8 cellular contexts compared by ENCODE assay signal in the genomic region with DNA sequence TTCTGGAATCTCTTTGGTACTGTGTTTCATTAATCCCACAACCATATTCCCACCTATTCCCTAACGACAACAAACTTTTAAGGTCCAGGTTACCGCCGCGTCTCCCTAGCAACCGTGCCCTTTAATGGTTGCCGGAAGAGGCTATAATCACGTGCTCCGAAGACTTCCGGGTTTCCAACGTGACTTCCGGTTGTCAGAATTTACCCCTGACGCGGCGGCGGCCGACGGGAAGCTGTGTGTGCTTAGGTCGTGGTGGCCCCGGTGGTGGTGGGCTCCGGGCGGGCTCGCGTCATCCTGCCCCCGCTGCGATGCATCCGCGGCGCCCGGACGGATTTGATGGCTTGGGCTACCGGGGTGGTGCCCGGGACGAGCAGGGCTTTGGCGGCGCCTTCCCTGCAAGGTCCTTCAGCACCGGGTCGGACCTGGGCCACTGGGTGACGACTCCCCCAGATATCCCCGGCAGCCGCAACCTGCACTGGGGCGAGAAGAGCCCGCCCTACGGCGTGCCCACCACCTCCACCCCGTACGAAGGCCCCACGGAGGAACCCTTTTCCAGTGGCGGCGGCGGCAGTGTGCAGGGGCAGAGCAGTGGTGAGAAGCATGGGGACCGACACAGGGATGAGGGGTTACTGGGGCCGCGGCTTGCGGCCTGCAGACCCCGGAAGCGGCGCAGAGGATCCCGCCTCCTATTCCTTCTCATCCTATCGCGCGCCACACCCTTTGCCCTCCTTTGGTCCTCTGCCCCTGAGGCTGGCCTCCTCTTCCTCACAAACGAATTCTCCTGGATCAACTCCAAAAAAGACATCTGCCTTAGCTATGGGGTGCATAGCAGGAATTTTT. TPM values are rescaled to one million over a fixed set of nuclear protein-coding genes. Genes with fewer than 3 reads are reported as not detected.
DNase-seq lines count a peak whose midpoint lies in the region; ATAC-seq and TF ChIP-seq lines count a peak whose summit lies in the region.

A gene (plus strand): TSS at position 196 of the 840 bp plus-strand sequence. CDS start 113 bp downstream, at position 309.

- peak within 1 kb of the TSS; percentile 79 for H3K27ac ChIP-seq in DND-41 (ENCODE audit: low read length)
- H3K27ac ChIP-seq in Karpas-422 (ENCODE audit: low read length), result peak within 1 kb of the TSS; percentile 63
- H3K27ac ChIP-seq in RWPE1, result peak within 1 kb of the TSS; percentile 87

- H3K9ac ChIP-seq in DND-41 (ENCODE audit: low read depth, low read length) (peak within 1 kb of the TSS; percentile 86), Karpas-422 (ENCODE audit: low read length) (peak within 1 kb of the TSS; percentile 98)

- DNase-seq in DND-41 (peak; percentile 90), Karpas-422 (peak; percentile 95), RWPE1 (ENCODE audit: low spot score) (peak; percentile 92), fibroblast of peridontal ligament (ENCODE audit: extremely low read depth) (peak; percentile 88), natural killer cell (peak; percentile 84)
- peak; percentile 86 for DNase-seq in activated T-helper 2 cell treated with anti-CD3 and anti-CD28 coated beads, Interferon-gamma antibody, Interleukin-2, Interleukin-4, amounts not matched to agents 10 μg/mL and 5 μg/mL and 100 μg/mL, durations not matched to agents 14 hours and 24 hours and 36 hours (ENCODE audit: low spot score)
- peak; percentile 87 for DNase-seq in stimulated activated naive CD8-positive, alpha-beta T cell treated with anti-CD3 and anti-CD28 coated beads, Interleukin-15, Interleukin-2, amounts not matched to agents 100 U/mL and 50 U/mL, for 24 hours

- peaks cover 7% of the 10 kb centered on the region; the same call in 1 of the 2 replicates for H3K36me3 ChIP-seq in DND-41 (ENCODE audit: insufficient read depth, low read length)
- peaks cover 9% of the 10 kb centered on the region; the same call in 1 of the 2 replicates for H3K36me3 ChIP-seq in Karpas-422 (ENCODE audit: insufficient read depth, low read length)

- CTCF ChIA-PET in RWPE1 (lab: Yijun Ruan, JAX), result interaction anchor here (0.6 to 0.7 kb wide), 3 partner anchors 9 to 326 kb away, joined by 3 to 4 read pairs (median 3); no protein-coding TSS in a partner anchor

- peak within 1 kb of the TSS; percentile 97 for H2AFZ ChIP-seq in DND-41 (ENCODE audit: low read depth, low read length)
- H2AFZ ChIP-seq in Karpas-422 (ENCODE audit: low read length), result peak within 1 kb of the TSS; percentile 89

- intact Hi-C loops in activated T-helper 2 cell treated with anti-CD3 and anti-CD28 coated beads, Interferon-gamma antibody, Interleukin-2, Interleukin-4, amounts not matched to agents 10 μg/mL and 5 μg/mL and 100 μg/mL, durations not matched to agents 14 hours and 24 hours and 36 hours (cut with micrococcal nuclease), result loop anchor here (1.0 to 10.0 kb wide), 6 partner anchors 13 to 1047 kb away; a partner anchor contains a TSS
- intact Hi-C loops in natural killer cell (cut with micrococcal nuclease), result loop anchor here (1.0 to 2.0 kb wide), 4 partner anchors 13 to 1330 kb away; a partner anchor contains a TSS

- H3K79me2 ChIP-seq in DND-41 (ENCODE audit: insufficient read depth, low read length) (peaks cover 27% of the 10 kb centered on the region), Karpas-422 (ENCODE audit: low read length) (peaks cover 48% of the 10 kb centered on the region)

- no peaks in the 10 kb centered on the region for H3K9me3 ChIP-seq in DND-41 (ENCODE audit: insufficient read depth, low read length, severe bottlenecking)
- H3K9me3 ChIP-seq in Karpas-422 (ENCODE audit: low read length), result no peaks in the 10 kb centered on the region

- ATAC-seq in DND-41 (ENCODE audit: insufficient read depth, low read depth) (peak; percentile 89), GM21825 (IDR thresholded peaks at IDR 0.05; ENCODE audit: unreplicated experiment) (peak; percentile 97), natural killer cell (peak; percentile 77 to 90 (median 87))
- ATAC-seq in stimulated activated naive CD8-positive, alpha-beta T cell treated with anti-CD3 and anti-CD28 coated beads, Interleukin-15, Interleukin-2, amounts not matched to agents 100 U/mL and 50 U/mL, for 24 hours, result peak; percentile 93

- H3K4me3 Mint-ChIP-seq in activated T-helper 2 cell treated with anti-CD3 and anti-CD28 coated beads, Interferon-gamma antibody, Interleukin-2, Interleukin-4, amounts not matched to agents 10 μg/mL and 5 μg/mL and 100 μg/mL, durations not matched to agents 14 hours and 24 hours and 36 hours (ENCODE audit: low read depth), result peak within 1 kb of the TSS; percentile 97
- H3K4me3 Mint-ChIP-seq in natural killer cell, result peak within 1 kb of the TSS; percentile 97

- TF ChIP-seq CTCF in DND-41 (IDR thresholded peaks at IDR 0.05; ENCODE audit: borderline replicate concordance, extremely low read depth, low read length, poor library complexity, severe bottlenecking), result no peak
- TF ChIP-seq CTCF in RWPE1 (conservative IDR thresholded peaks at IDR 0.05; ENCODE audit: low read depth), result no peak
- no peak for TF ChIP-seq CTCF in natural killer cell (IDR thresholded peaks at IDR 0.05)

- peaks cover 28% of the 10 kb centered on the region for H3K4me1 Mint-ChIP-seq in activated T-helper 2 cell treated with anti-CD3 and anti-CD28 coated beads, Interferon-gamma antibody, Interleukin-2, Interleukin-4, amounts not matched to agents 10 μg/mL and 5 μg/mL and 100 μg/mL, durations not matched to agents 14 hours and 24 hours and 36 hours (ENCODE audit: low read depth)
- H3K4me1 Mint-ChIP-seq in natural killer cell, result peaks cover 27 to 36% of the 10 kb centered on the region in 2 donors

- peak within 1 kb of the TSS; percentile 92 for H3K27ac Mint-ChIP-seq in activated T-helper 2 cell treated with anti-CD3 and anti-CD28 coated beads, Interferon-gamma antibody, Interleukin-2, Interleukin-4, amounts not matched to agents 10 μg/mL and 5 μg/mL and 100 μg/mL, durations not matched to agents 14 hours and 24 hours and 36 hours
- H3K27ac Mint-ChIP-seq in natural killer cell, result peak within 1 kb of the TSS; percentile 96 to 97

- H3K9me3 Mint-ChIP-seq in activated T-helper 2 cell treated with anti-CD3 and anti-CD28 coated beads, Interferon-gamma antibody, Interleukin-2, Interleukin-4, amounts not matched to agents 10 μg/mL and 5 μg/mL and 100 μg/mL, durations not matched to agents 14 hours and 24 hours and 36 hours, result no peaks in the 10 kb centered on the region
- H3K9me3 Mint-ChIP-seq in natural killer cell, result no peaks in the 10 kb centered on the region

- no peaks in the 10 kb centered on the region for H4K20me1 ChIP-seq in DND-41 (ENCODE audit: insufficient read depth, low read length)
- H4K20me1 ChIP-seq in Karpas-422 (ENCODE audit: insufficient read depth, low read depth, low read length), result no peaks in the 10 kb centered on the region

- peak within 1 kb of the TSS; percentile 55 to 74 for H3K4me3 ChIP-seq in DND-41 (ENCODE audit: low read depth in 1 of 2, low read length in 2 of 2)
- H3K4me3 ChIP-seq in Karpas-422 (ENCODE audit: low read length), result peak within 1 kb of the TSS; percentile 99

- H3K36me3 Mint-ChIP-seq in activated T-helper 2 cell treated with anti-CD3 and anti-CD28 coated beads, Interferon-gamma antibody, Interleukin-2, Interleukin-4, amounts not matched to agents 10 μg/mL and 5 μg/mL and 100 μg/mL, durations not matched to agents 14 hours and 24 hours and 36 hours (ENCODE audit: low read depth), result peaks cover 9% of the 10 kb centered on the region
- H3K36me3 Mint-ChIP-seq in natural killer cell, result no peaks in the 10 kb centered on the region

- H3K9me2 ChIP-seq in Karpas-422 (replicated peaks; ENCODE audit: insufficient read depth, low read length), result no peaks in the 10 kb centered on the region

- POLR2A ChIA-PET in RWPE1 (lab: Yijun Ruan, JAX; ENCODE audit: low non-redundant PET), result interaction anchor here (0.7 kb wide), 1 partner anchor 1049 kb away, joined by 3 read pairs; no protein-coding TSS in a partner anchor

- H3K27me3 Mint-ChIP-seq in activated T-helper 2 cell treated with anti-CD3 and anti-CD28 coated beads, Interferon-gamma antibody, Interleukin-2, Interleukin-4, amounts not matched to agents 10 μg/mL and 5 μg/mL and 100 μg/mL, durations not matched to agents 14 hours and 24 hours and 36 hours (ENCODE audit: low read depth), result peaks cover 11% of the 10 kb centered on the region
- peaks cover 7 to 14% of the 10 kb centered on the region in 2 donors for H3K27me3 Mint-ChIP-seq in natural killer cell (ENCODE audit: low read depth in 2 of 2)

- H3K4me2 ChIP-seq in DND-41 (ENCODE audit: insufficient read depth, low read length), result peak within 1 kb of the TSS; percentile 87
- peak within 1 kb of the TSS; percentile 99 for H3K4me2 ChIP-seq in Karpas-422 (ENCODE audit: low read depth, low read length, poor library complexity, severe bottlenecking)

- peaks cover 38% of the 10 kb centered on the region for H3K4me1 ChIP-seq in DND-41 (ENCODE audit: insufficient read depth, low read length)
- peaks cover 44% of the 10 kb centered on the region for H3K4me1 ChIP-seq in Karpas-422 (ENCODE audit: low read length)

- no peaks in the 10 kb centered on the region for H3K27me3 ChIP-seq in DND-41 (ENCODE audit: insufficient read depth, low read length, poor library complexity)
- H3K27me3 ChIP-seq in Karpas-422 (ENCODE audit: low read length), result no peaks in the 10 kb centered on the region

RNA-seq across cellular contexts. Expression of the gene that starts here (rescaled TPM):
- total RNA-seq in Karpas-422 (2014; rRNA removed; shearing (Covaris generic); ENCODE audit: low replicate concordance), result 64.9 and 121 TPM in 2 replicates
- 44.0 and 44.8 TPM in 2 replicates for total RNA-seq in activated T-helper 2 cell treated with anti-CD3 and anti-CD28 coated beads, Interferon-gamma antibody, Interleukin-2, Interleukin-4, amounts not matched to agents 10 μg/mL and 5 μg/mL and 100 μg/mL, durations not matched to agents 14 hours and 24 hours and 36 hours
- total RNA-seq in natural killer cell, result 10 to 100 TPM; 25.5 to 35.4 (median 34.5) TPM

Comparison
In these comparisons a context has a peak if more than half of its experiments do, and no peak if none do; other contexts are left out.
1. Peak in every context shown above with its lines: DNase-seq, ATAC-seq, H3K4me3 ChIP-seq and H3K27ac ChIP-seq.